ENCODE assay signal across 8 cellular contexts in genomic region chr3:126187920-126188319, GRCh38. TPM values are rescaled to one million over a fixed set of nuclear protein-coding genes. Genes with fewer than 3 reads are reported as not detected.
"Had no signal": no experiment of that assay in that cellular context is flagged by ENCODE, and none has a peak within 500 bp of the region (broad histone marks: within the 10 kb centered on the region; RNA-seq: fewer than 3 reads in every experiment).

No MANE protein-coding gene starts in this region.

- H3K4me3 Mint-ChIP-seq: HFFc6, IgD-negative memory B cell had no signal

- ATAC-seq: HCT116 had no signal

- H3K9ac ChIP-seq: GM23248 had no signal

- H2AFZ ChIP-seq: GM23248 had no signal

- H3K36me3 ChIP-seq: HAP-1 had no signal

- H3K4me1 Mint-ChIP-seq: IgD-negative memory B cell had no signal

- H3K4me3 ChIP-seq: GM23248, HAP-1 had no signal

- H3K36me3 Mint-ChIP-seq: IgD-negative memory B cell had no signal

- H3K9me3 ChIP-seq: HAP-1 had no signal

- DNase-seq: GM23248, GOT3, H7, HFFc6 had no signal

- H3K4me1 ChIP-seq: HAP-1 had no signal

- H3K27ac Mint-ChIP-seq: HFFc6, IgD-negative memory B cell had no signal

- H3K27ac ChIP-seq: GM23248 had no signal

- FAIRE-seq: HTR-8/SVneo had no signal

- H3K9me3 Mint-ChIP-seq: IgD-negative memory B cell had no signal

RNA-seq across cellular contexts. Expression of gene ALDH1L1, which starts 7.5 kb away (rescaled TPM):
- total RNA-seq: GM23248 had no signal
- polyA plus RNA-seq: GM23248, IgD-negative memory B cell had no signal
